23 cellular contexts compared by ENCODE assay signal in the genomic region with DNA sequence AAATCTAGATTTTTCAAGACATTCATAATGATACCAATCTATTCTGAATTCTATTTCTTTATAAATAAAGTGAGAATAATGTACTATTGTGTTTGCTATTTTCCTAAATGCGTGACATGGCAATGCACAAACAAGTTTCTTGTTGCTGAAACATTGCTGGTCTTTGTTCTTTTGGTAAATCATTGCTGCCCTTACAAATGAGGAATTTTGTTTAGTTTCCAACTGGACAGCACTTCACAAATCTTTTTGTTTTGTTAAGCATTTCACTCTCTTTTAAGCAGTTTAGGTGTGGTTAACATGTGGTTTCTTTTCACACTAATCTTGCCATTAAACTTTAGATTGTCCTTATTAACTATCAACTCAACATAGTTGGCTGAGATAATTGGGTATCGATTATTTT.
DNase-seq lines count a peak whose midpoint lies in the region; ATAC-seq and TF ChIP-seq lines count a peak whose summit lies in the region.
"Had no signal": no experiment of that assay in that cellular context is flagged by ENCODE, and none has a peak within 500 bp of the region (broad histone marks: within the 10 kb centered on the region; RNA-seq: fewer than 3 reads in every experiment).

No MANE protein-coding gene starts in this region.

- H3K4me3 ChIP-seq in dorsolateral prefrontal cortex (peak overlapping the region in 21 of 59 donors; percentile 5 to 43 (median 19)), vagina (no peak overlapping the region)
- H3K4me3 ChIP-seq: Peyer's patch, SK-N-MC had no signal

- H3K9me3 ChIP-seq in vagina = no peaks in the 10 kb centered on the region
- H3K9me3 ChIP-seq: Peyer's patch had no signal

- TF ChIP-seq POLR2A in vagina (IDR thresholded peaks at IDR 0.05) = no peak

- intact Hi-C loops in dorsolateral prefrontal cortex (cut with DNase I) (loop anchor here in 1 of 2 donors (5.0 kb wide), 1 partner anchor 95 kb away; a partner anchor contains a TSS), vagina (cut with DNase I) (no loop called here)

- in situ Hi-C loops in SK-MEL-5 (cut with HindIII; ENCODE audit: low pct_unique_long_range_greater_than_20kb, low sequenced_read_pairs) = no loop called here

- H3K27ac ChIP-seq in dorsolateral prefrontal cortex = peak overlapping the region; percentile 14 to 95 (median 84)
- peak overlapping the region; percentile 43 for H3K27ac ChIP-seq in substantia nigra (ENCODE audit: low read depth, low read length, poor library complexity, severe bottlenecking)
- H3K27ac ChIP-seq in vagina = no peak overlapping the region
- H3K27ac ChIP-seq: Peyer's patch, SK-N-MC had no signal

- ATAC-seq in GM19467 (IDR thresholded peaks at IDR 0.05; ENCODE audit: unreplicated experiment) (no peak), HG02885 (IDR thresholded peaks at IDR 0.05; ENCODE audit: poor library complexity, unreplicated experiment) (no peak), GM21528 (IDR thresholded peaks at IDR 0.05; ENCODE audit: low FRiP score, unreplicated experiment) (no peak)
- ATAC-seq: HCT116 had no signal

- no peaks in the 10 kb centered on the region for H3K4me1 ChIP-seq in vagina
- H3K4me1 ChIP-seq: Peyer's patch had no signal

- DNase-seq in SK-MEL-5 (ENCODE audit: low read depth, low spot score) (peak; percentile 10), dorsolateral prefrontal cortex (no peak), medulla oblongata (ENCODE audit: extremely low spot score) (peak; percentile 53), substantia nigra (lab: John Stamatoyannopoulos, UW) (no peak), vagina (ENCODE audit: extremely low spot score in 2 of 2) (no peak)
- DNase-seq: 8988T, ACHN, Calu3, DMS79 treated with DMSO at 0.1 percent for 48 hours, GF-D8, NCI-H1092, NCI-H1417 treated with DMSO at 0.1 percent for 48 hours, NCI-H1694 treated with DMSO at 0.1 percent for 48 hours, NCI-H2081, NCI-H2227 treated with DMSO at 0.1 percent for 48 hours, NCI-H526 treated with DMSO at 0.1 percent for 48 hours, Peyer's patch, SHP77 treated with DMSO at 0.1 percent for 48 hours had no signal

- H3K36me3 ChIP-seq in vagina = no peaks in the 10 kb centered on the region
- H3K36me3 ChIP-seq: Peyer's patch had no signal

- H3K27me3 ChIP-seq in dorsolateral prefrontal cortex = no peaks in the 10 kb centered on the region
- H3K27me3 ChIP-seq in vagina = no peaks in the 10 kb centered on the region
- H3K27me3 ChIP-seq: Peyer's patch had no signal

- TF ChIP-seq CTCF in dorsolateral prefrontal cortex (IDR thresholded peaks at IDR 0.05 in 54 of 56, conservative IDR thresholded peaks at IDR 0.05 in 2 of 56; ENCODE audit: low read depth in 1 of 56, partially characterized antibody in 56 of 56) (peak in 1 of 56 donors; percentile 20), vagina (IDR thresholded peaks at IDR 0.05) (no peak)

Comparison
In these comparisons a context has a peak if more than half of its experiments do, and no peak if none do; other contexts are left out.
1. DNase-seq: peak in SK-MEL-5 (single experiment) and medulla oblongata (single experiment); none in dorsolateral prefrontal cortex (0 of 10), substantia nigra (0 of 49) and vagina (0 of 2).